In the genomic region with DNA sequence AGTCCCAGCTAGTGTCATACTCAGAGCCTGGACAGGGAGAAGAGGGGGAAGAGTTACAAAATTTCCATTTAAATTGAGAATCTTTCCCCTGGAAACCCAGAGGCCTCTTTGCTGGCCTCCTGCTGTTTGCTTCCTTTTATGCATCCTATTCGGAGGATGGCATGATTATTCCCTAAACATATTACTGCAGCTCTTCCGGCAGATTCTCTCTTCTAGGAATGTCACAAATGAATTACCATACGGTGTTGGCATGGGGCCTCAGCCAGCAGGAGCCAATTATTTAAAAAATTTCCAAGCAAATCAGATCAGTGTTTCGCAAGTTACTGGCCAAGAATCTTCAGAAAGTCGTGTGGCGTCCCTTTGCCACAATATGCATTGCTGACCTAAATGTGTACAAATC, we compare ENCODE assay signal across 15 cellular contexts.
DNase-seq lines count a peak whose midpoint lies in the region; ATAC-seq and TF ChIP-seq lines count a peak whose summit lies in the region.
"Had no signal": no experiment of that assay in that cellular context is flagged by ENCODE, and none has a peak within 500 bp of the region (broad histone marks: within the 10 kb centered on the region; RNA-seq: fewer than 3 reads in every experiment).

No MANE protein-coding gene starts in this region.

- no peak overlapping the region for H2BK15ac ChIP-seq in mesendoderm (replicated peaks; ENCODE audit: low read depth)

- no peak overlapping the region for H2BK5ac ChIP-seq in mesendoderm (ENCODE audit: low read length)

- H2AK5ac ChIP-seq in mesendoderm (ENCODE audit: low read length), result no peak overlapping the region

- H3K23ac ChIP-seq in mesendoderm (ENCODE audit: low read length), result no peak overlapping the region

- no peak overlapping the region for H2BK120ac ChIP-seq in mesendoderm (ENCODE audit: low read depth, low read length)

- no peak overlapping the region for H4K8ac ChIP-seq in mesendoderm (ENCODE audit: low read depth, low read length)

- no peak overlapping the region for H3K4me2 ChIP-seq in GM23248 (ENCODE audit: unreplicated experiment)
- H3K4me2 ChIP-seq in mesendoderm (ENCODE audit: low read length), result no peak overlapping the region
- H3K4me2 ChIP-seq in MM.1S (ENCODE audit: low read depth, low read length), result no peak overlapping the region

- H3K4ac ChIP-seq in mesendoderm (ENCODE audit: low read depth, low read length), result no peak overlapping the region

- ATAC-seq in GM21529 (IDR thresholded peaks at IDR 0.05; ENCODE audit: unreplicated experiment), result no peak

- H4K5ac ChIP-seq in mesendoderm (ENCODE audit: low read length), result no peak overlapping the region

- H3K4me3 ChIP-seq in GM23248 (no peak overlapping the region), mesendoderm (ENCODE audit: low read length) (no peak overlapping the region), MM.1S (ENCODE audit: low read length) (no peak overlapping the region)
- H3K4me3 ChIP-seq: Peyer's patch had no signal

- H3K18ac ChIP-seq in mesendoderm (ENCODE audit: low read length), result no peak overlapping the region

- H3K79me2 ChIP-seq in GM23248 (ENCODE audit: insufficient read depth) (no peaks in the 10 kb centered on the region), mesendoderm (ENCODE audit: control insufficient read depth, insufficient read depth, low read length) (no peaks in the 10 kb centered on the region), MM.1S (ENCODE audit: low read length) (no peaks in the 10 kb centered on the region)

- H2AFZ ChIP-seq in GM23248, result no peak overlapping the region
- H2AFZ ChIP-seq in MM.1S (ENCODE audit: low read length), result no peak overlapping the region

- no peak overlapping the region for H3K56ac ChIP-seq in mesendoderm (ENCODE audit: low read length)

- WGBS in GM23248 (ENCODE audit: low coverage in 1 of 2, low lambda C conversion rate in 2 of 2, missing lambda C conversion rate in 2 of 2), 2 experiments, result 1 to 7% methylated on average over 6 of the region's 6 CpGs
- WGBS in mesendoderm (ENCODE audit: extremely low coverage, insufficient coverage, low lambda C conversion rate), result no CpG with 5 or more reads among the region's 6 CpGs

- DNase-seq in GM23248, result peak; percentile 9
- peak; percentile 9 for DNase-seq in cerebellar cortex (ENCODE audit: low spot score)
- DNase-seq in mesendoderm, result peak; percentile 35
- DNase-seq in superior temporal gyrus (ENCODE audit: extremely low spot score), result peak; percentile 37
- DNase-seq in MM.1S, result no peak
- DNase-seq in NCI-H1092 (lab: John Stamatoyannopoulos, UW), result no peak
- DNase-seq: C1 segment of cervical spinal cord, COR-L47, KG1, NCI-H1092 treated with DMSO at 0.1 percent for 48 hours, NCI-H1694 treated with DMSO at 0.1 percent for 48 hours, NCI-H82, Peyer's patch, Right ventricle myocardium superior had no signal

- no peaks in the 10 kb centered on the region for H3K79me1 ChIP-seq in mesendoderm (ENCODE audit: low read length)

- H3K9me3 ChIP-seq in GM23248 (ENCODE audit: low read depth) (peaks cover 2% of the 10 kb centered on the region), MM.1S (replicated peaks; ENCODE audit: insufficient read depth, low read length) (no peaks in the 10 kb centered on the region)
- H3K9me3 ChIP-seq: Peyer's patch had no signal

- H3F3A ChIP-seq in GM23248 (ENCODE audit: insufficient read depth), result no peaks in the 10 kb centered on the region
- no peaks in the 10 kb centered on the region for H3F3A ChIP-seq in MM.1S (ENCODE audit: insufficient read depth, low read length)

- H3K9ac ChIP-seq in GM23248 (no peak overlapping the region), mesendoderm (ENCODE audit: low read length) (no peak overlapping the region), MM.1S (ENCODE audit: low read length) (no peak overlapping the region)

- H3K9me2 ChIP-seq in GM23248 (ENCODE audit: insufficient read depth) (no peaks in the 10 kb centered on the region), MM.1S (replicated peaks; ENCODE audit: insufficient read depth, low read length) (no peaks in the 10 kb centered on the region)

- no peaks in the 10 kb centered on the region for H4K20me1 ChIP-seq in GM23248 (ENCODE audit: insufficient read depth)
- no peaks in the 10 kb centered on the region for H4K20me1 ChIP-seq in MM.1S (ENCODE audit: insufficient read depth, low read length)

- H3K36me3 ChIP-seq in GM23248 (ENCODE audit: low read depth) (no peaks in the 10 kb centered on the region), mesendoderm (ENCODE audit: control insufficient read depth, insufficient read depth, low read length) (no peaks in the 10 kb centered on the region), MM.1S (replicated peaks; ENCODE audit: insufficient read depth, low read length) (no peaks in the 10 kb centered on the region)
- H3K36me3 ChIP-seq: Peyer's patch had no signal

- no peaks in the 10 kb centered on the region for H3K4me1 ChIP-seq in GM23248 (ENCODE audit: insufficient read depth)
- peaks cover 4% of the 10 kb centered on the region for H3K4me1 ChIP-seq in mesendoderm (ENCODE audit: control insufficient read depth, low read depth, low read length)
- H3K4me1 ChIP-seq in MM.1S (ENCODE audit: low read length), result no peaks in the 10 kb centered on the region
- H3K4me1 ChIP-seq: Peyer's patch had no signal

- in situ Hi-C loops in GM23248 (cut with MboI), result no loop called here

- TF ChIP-seq CTCF in MM.1S (IDR thresholded peaks at IDR 0.05; ENCODE audit: low read length), result no peak

- peaks cover 32% of the 10 kb centered on the region for H3K27me3 ChIP-seq in GM23248 (replicated peaks; ENCODE audit: insufficient read depth)
- no peaks in the 10 kb centered on the region for H3K27me3 ChIP-seq in mesendoderm (ENCODE audit: insufficient read depth, low read length, poor library complexity)
- no peaks in the 10 kb centered on the region for H3K27me3 ChIP-seq in MM.1S (replicated peaks; ENCODE audit: insufficient read depth, low read length)
- H3K27me3 ChIP-seq: Peyer's patch had no signal

- no peak overlapping the region for H3K27ac ChIP-seq in GM23248
- H3K27ac ChIP-seq in mesendoderm (ENCODE audit: low read depth, low read length), result no peak overlapping the region
- H3K27ac ChIP-seq in MM.1S (ENCODE audit: low read length), result no peak overlapping the region
- H3K27ac ChIP-seq: Peyer's patch had no signal

Comparison
In these comparisons a context has a peak if more than half of its experiments do, and no peak if none do; other contexts are left out.
1. DNase-seq: peak in GM23248 (single experiment), cerebellar cortex (single experiment), mesendoderm (single experiment) and superior temporal gyrus (single experiment); none in MM.1S (single experiment) and NCI-H1092 (single experiment).